Comparison of ENCODE assay signal across 31 cellular contexts in genomic region chr4:95213361-95213760, GRCh38.
DNase-seq lines count a peak whose midpoint lies in the region; TF ChIP-seq lines count a peak whose summit lies in the region.
"Had no signal": no experiment of that assay in that cellular context is flagged by ENCODE, and none has a peak within 500 bp of the region (broad histone marks: within the 10 kb centered on the region; RNA-seq: fewer than 3 reads in every experiment).

No MANE protein-coding gene starts in this region.

- no peaks in the 10 kb centered on the region for H3F3A ChIP-seq in neural progenitor cell (ENCODE audit: low read depth)

- peaks cover 35% of the 10 kb centered on the region for H3K36me3 Mint-ChIP-seq in neural progenitor cell
- H3K36me3 Mint-ChIP-seq: activated CD8-positive, alpha-beta memory T cell treated with anti-CD3 and anti-CD28 coated beads, Interleukin-2, amount 10 ng/mL, durations not matched to agents 7 days and 5 days; activated naive CD8-positive, alpha-beta T cell treated with anti-CD3 and anti-CD28 coated beads, Interleukin-2, amount 10 ng/mL, durations not matched to agents 7 days and 5 days; CD8-positive, alpha-beta T cell; natural killer cell treated with Interleukin-12 subunit alpha and Interleukin-12 subunit beta and Interleukin-15 and Interleukin-18, amount 100 ng/mL, for 72 hours had no signal

- H3K4me2 ChIP-seq in neural progenitor cell (no peak overlapping the region), osteoblast (ENCODE audit: insufficient read depth, low read length) (no peak overlapping the region)

- H3K9me3 Mint-ChIP-seq in neural progenitor cell: no peaks in the 10 kb centered on the region
- H3K9me3 Mint-ChIP-seq: activated T-cell treated with anti-CD3 and anti-CD28 coated beads, Interleukin-2, amount 50 U/mL, for 4 hours; CD8-positive, alpha-beta T cell; central memory CD8-positive, alpha-beta T cell; dendritic cell treated with granulocyte-macrophage colony-stimulating factor and Interleukin-4, amounts not matched to agents 40 ng/mL and 50 ng/mL, for 4 days; endodermal cell; natural killer cell treated with Interleukin-12 subunit alpha and Interleukin-12 subunit beta and Interleukin-15 and Interleukin-18, amount 100 ng/mL, for 72 hours; stimulated activated naive CD8-positive, alpha-beta T cell treated with anti-CD3 and anti-CD28 coated beads, Interleukin-15, Interleukin-2, amounts not matched to agents 100 ng/mL and 50 ng/mL, for 24 hours; T-helper 1 cell treated with Interleukin-12 subunit alpha and Interleukin-12 subunit beta and Interleukin-4 antibody, amounts not matched to agents 30 μg/mL and 1 μg/mL, for 36 hours had no signal

- H3K36me3 ChIP-seq in neural progenitor cell: no peaks in the 10 kb centered on the region
- H3K36me3 ChIP-seq in osteoblast (ENCODE audit: insufficient read depth, low read length): no peaks in the 10 kb centered on the region

- H4K20me1 ChIP-seq in neural progenitor cell (ENCODE audit: low read depth): no peaks in the 10 kb centered on the region
- H4K20me1 ChIP-seq in osteoblast (ENCODE audit: insufficient read depth, low read length): no peaks in the 10 kb centered on the region

- peaks cover 46% of the 10 kb centered on the region for H3K4me1 Mint-ChIP-seq in neural progenitor cell
- H3K4me1 Mint-ChIP-seq: activated CD8-positive, alpha-beta memory T cell treated with anti-CD3 and anti-CD28 coated beads, Interleukin-2, amount 10 ng/mL, durations not matched to agents 7 days and 5 days; activated naive CD8-positive, alpha-beta T cell treated with anti-CD3 and anti-CD28 coated beads, Interleukin-2, amount 10 ng/mL, durations not matched to agents 7 days and 5 days; central memory CD8-positive, alpha-beta T cell had no signal

- H3K27me3 ChIP-seq in neural progenitor cell (no peaks in the 10 kb centered on the region), osteoblast (ENCODE audit: insufficient read depth, low read length) (no peaks in the 10 kb centered on the region)
- H3K27me3 ChIP-seq: BE2C, heart left ventricle, tibial artery had no signal

- DNase-seq in COR-L47 (lab: John Stamatoyannopoulos, UW): peak; percentile 69
- DNase-seq in NCI-H2227 treated with DMSO at 0.1 percent for 48 hours (lab: John Stamatoyannopoulos, UW): peak; percentile 40
- peak; percentile 67 for DNase-seq in globus pallidus (ENCODE audit: low spot score)
- no peak for DNase-seq in neural progenitor cell (ENCODE audit: low spot score)
- no peak for DNase-seq in SHP77 (lab: John Stamatoyannopoulos, UW)
- no peak for DNase-seq in midbrain (lab: John Stamatoyannopoulos, UW)
- DNase-seq in NCI-H128 (lab: John Stamatoyannopoulos, UW; ENCODE audit: unreplicated experiment): no peak
- no peak for DNase-seq in osteoblast (ENCODE audit: insufficient read length, low spot score, missing footprints)
- DNase-seq: activated CD4-positive, alpha-beta T cell treated with anti-CD3 and anti-CD28 coated beads, Interleukin-2, amount 50 U/mL, for 4 hours; activated CD4-positive, CD25-positive, alpha-beta regulatory T cell; activated CD8-positive, alpha-beta memory T cell treated with anti-CD3 and anti-CD28 coated beads, Interleukin-2, amount 10 ng/mL, durations not matched to agents 7 days and 5 days; activated gamma-delta T cell; activated naive CD8-positive, alpha-beta T cell treated with anti-CD3 and anti-CD28 coated beads, Interleukin-2, amount 10 ng/mL, durations not matched to agents 7 days and 5 days; activated T-cell treated with anti-CD3 and anti-CD28 coated beads, Interleukin-2, amount 50 U/mL, for 4 hours; BE2C; CD8-positive, alpha-beta T cell; endodermal cell; heart left ventricle; NCI-H1436; NCI-H2107; OCI-M1; right cardiac atrium; stimulated activated CD4-positive, alpha-beta T cell treated with anti-CD3 and anti-CD28 coated beads, Interleukin-2, amount 100 ng/mL, for 24 hours; tibial artery had no signal

- H3K4me3 ChIP-seq in neural progenitor cell (no peak overlapping the region), osteoblast (ENCODE audit: insufficient read depth, low read length) (no peak overlapping the region)
- H3K4me3 ChIP-seq: heart left ventricle, tibial artery had no signal

- H3K79me2 ChIP-seq in neural progenitor cell (ENCODE audit: low read depth) (no peaks in the 10 kb centered on the region), osteoblast (ENCODE audit: insufficient read depth, low read length) (no peaks in the 10 kb centered on the region)
- H3K79me2 ChIP-seq: parathyroid adenoma had no signal

- peaks cover 6% of the 10 kb centered on the region for H3K4me1 ChIP-seq in neural progenitor cell
- H3K4me1 ChIP-seq in osteoblast (ENCODE audit: insufficient read depth, low read length): peaks cover 7% of the 10 kb centered on the region
- H3K4me1 ChIP-seq: BE2C, parathyroid adenoma, tibial artery had no signal

- H3K27ac ChIP-seq in neural progenitor cell: no peak overlapping the region
- no peak overlapping the region for H3K27ac ChIP-seq in osteoblast (ENCODE audit: low read depth, low read length)
- H3K27ac ChIP-seq: heart left ventricle, HL-60, parathyroid adenoma, tibial artery had no signal

- H3K9me3 ChIP-seq in neural progenitor cell (ENCODE audit: low read depth) (no peaks in the 10 kb centered on the region), osteoblast (ENCODE audit: low read depth, low read length) (no peaks in the 10 kb centered on the region)
- H3K9me3 ChIP-seq: BE2C, heart left ventricle, tibial artery had no signal

- H2AFZ ChIP-seq in neural progenitor cell (replicated peaks) (no peak overlapping the region), osteoblast (ENCODE audit: low read length) (no peak overlapping the region)
- H2AFZ ChIP-seq: parathyroid adenoma had no signal

- no peak overlapping the region for H3K4me3 Mint-ChIP-seq in neural progenitor cell
- H3K4me3 Mint-ChIP-seq: activated CD8-positive, alpha-beta memory T cell treated with anti-CD3 and anti-CD28 coated beads, Interleukin-2, amount 10 ng/mL, durations not matched to agents 7 days and 5 days; activated naive CD8-positive, alpha-beta T cell treated with anti-CD3 and anti-CD28 coated beads, Interleukin-2, amount 10 ng/mL, durations not matched to agents 7 days and 5 days; activated T-cell treated with anti-CD3 and anti-CD28 coated beads, Interleukin-2, amount 50 U/mL, for 4 hours; CD8-positive, alpha-beta T cell; central memory CD8-positive, alpha-beta T cell; dendritic cell treated with granulocyte-macrophage colony-stimulating factor and Interleukin-4, amounts not matched to agents 40 ng/mL and 50 ng/mL, for 4 days; endodermal cell; natural killer cell treated with Interleukin-12 subunit alpha and Interleukin-12 subunit beta and Interleukin-15 and Interleukin-18, amount 100 ng/mL, for 72 hours; stimulated activated naive CD8-positive, alpha-beta T cell treated with anti-CD3 and anti-CD28 coated beads, Interleukin-15, Interleukin-2, amounts not matched to agents 100 ng/mL and 50 ng/mL, for 24 hours; T-helper 1 cell treated with Interleukin-12 subunit alpha and Interleukin-12 subunit beta and Interleukin-4 antibody, amounts not matched to agents 30 μg/mL and 1 μg/mL, for 36 hours had no signal

- H3K27me3 Mint-ChIP-seq in neural progenitor cell (ENCODE audit: insufficient read depth, low read depth): no peaks in the 10 kb centered on the region
- H3K27me3 Mint-ChIP-seq: central memory CD8-positive, alpha-beta T cell; stimulated activated naive CD8-positive, alpha-beta T cell treated with anti-CD3 and anti-CD28 coated beads, Interleukin-15, Interleukin-2, amounts not matched to agents 100 ng/mL and 50 ng/mL, for 24 hours had no signal

- no peak overlapping the region for H3K9ac ChIP-seq in neural progenitor cell
- H3K9ac ChIP-seq: parathyroid adenoma had no signal

- peak overlapping the region; percentile 85 for H3K27ac Mint-ChIP-seq in neural progenitor cell
- H3K27ac Mint-ChIP-seq: activated CD8-positive, alpha-beta memory T cell treated with anti-CD3 and anti-CD28 coated beads, Interleukin-2, amount 10 ng/mL, durations not matched to agents 7 days and 5 days; activated naive CD8-positive, alpha-beta T cell treated with anti-CD3 and anti-CD28 coated beads, Interleukin-2, amount 10 ng/mL, durations not matched to agents 7 days and 5 days; CD8-positive, alpha-beta T cell; dendritic cell treated with granulocyte-macrophage colony-stimulating factor and Interleukin-4, amounts not matched to agents 40 ng/mL and 50 ng/mL, for 4 days; endodermal cell; natural killer cell treated with Interleukin-12 subunit alpha and Interleukin-12 subunit beta and Interleukin-15 and Interleukin-18, amount 100 ng/mL, for 72 hours; stimulated activated naive CD8-positive, alpha-beta T cell treated with anti-CD3 and anti-CD28 coated beads, Interleukin-15, Interleukin-2, amounts not matched to agents 100 ng/mL and 50 ng/mL, for 24 hours; T-helper 1 cell treated with Interleukin-12 subunit alpha and Interleukin-12 subunit beta and Interleukin-4 antibody, amounts not matched to agents 30 μg/mL and 1 μg/mL, for 36 hours had no signal

- TF ChIP-seq CTCF in neural progenitor cell (IDR thresholded peaks at IDR 0.05): no peak
- TF ChIP-seq CTCF in osteoblast (IDR thresholded peaks at IDR 0.05; ENCODE audit: extremely low read depth, low read depth, low read length): no peak

Comparison
In these comparisons a context has a peak if more than half of its experiments do, and no peak if none do; other contexts are left out.
1. DNase-seq: peak in COR-L47 (single experiment), NCI-H2227 treated with DMSO at 0.1 percent for 48 hours (single experiment) and globus pallidus (single experiment); none in neural progenitor cell (single experiment), SHP77 (0 of 2), midbrain (single experiment), NCI-H128 (single experiment) and osteoblast (single experiment).